Comparison of ENCODE assay signal across 21 cellular contexts in the genomic region with DNA sequence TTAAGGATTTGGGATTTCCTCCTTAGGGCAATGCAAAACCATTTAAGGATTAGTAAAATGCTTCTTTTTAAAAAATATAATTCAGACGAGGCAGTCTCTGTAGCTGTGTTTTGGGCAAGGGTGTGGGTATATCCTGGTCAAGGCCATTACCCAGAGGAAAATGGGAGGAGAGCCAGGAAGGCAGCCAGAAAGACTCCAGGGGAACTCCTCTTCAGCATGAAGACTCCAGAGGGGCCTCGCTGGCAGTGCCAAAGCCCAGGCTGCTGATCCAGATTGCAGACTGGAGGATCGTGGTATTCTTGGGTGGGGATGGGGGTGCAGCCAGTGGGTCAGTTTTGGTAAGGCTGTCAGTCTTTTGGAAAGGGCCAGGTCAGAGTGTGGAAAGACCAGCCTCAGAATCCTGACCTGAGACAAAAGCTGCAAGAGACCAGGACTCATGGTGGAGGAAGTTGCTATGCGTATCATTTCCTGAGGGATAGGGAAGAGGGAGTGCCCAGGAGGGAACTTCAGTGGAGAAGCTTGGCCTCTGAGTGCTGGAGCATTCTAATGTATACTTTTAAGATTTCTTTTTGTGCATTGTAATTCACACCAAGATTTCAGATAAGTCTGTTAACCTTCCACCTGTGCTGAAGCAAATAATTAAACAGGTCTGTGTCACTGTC. TPM values are rescaled to one million over a fixed set of nuclear protein-coding genes. Genes with fewer than 3 reads are reported as not detected.
DNase-seq lines count a peak whose midpoint lies in the region; ATAC-seq and TF ChIP-seq lines count a peak whose summit lies in the region.
"Had no signal": no experiment of that assay in that cellular context is flagged by ENCODE, and none has a peak within 500 bp of the region (broad histone marks: within the 10 kb centered on the region; RNA-seq: fewer than 3 reads in every experiment).

No MANE protein-coding gene starts in this region.

- H3K9me3 ChIP-seq in esophagus squamous epithelium (no peaks in the 10 kb centered on the region), upper lobe of right lung (no peaks in the 10 kb centered on the region)
- H3K9me3 ChIP-seq: Caco-2, Peyer's patch had no signal

- H3K36me3 ChIP-seq in ACC112 (ENCODE audit: insufficient read depth, low read length) = no peaks in the 10 kb centered on the region
- no peaks in the 10 kb centered on the region for H3K36me3 ChIP-seq in GM23338 (ENCODE audit: insufficient read depth)
- H3K36me3 ChIP-seq in esophagus squamous epithelium = no peaks in the 10 kb centered on the region
- H3K36me3 ChIP-seq in upper lobe of right lung = no peaks in the 10 kb centered on the region
- H3K36me3 ChIP-seq: Peyer's patch had no signal

- no peak overlapping the region for H3K27ac Mint-ChIP-seq in GM23338
- H3K27ac Mint-ChIP-seq: CD4-positive, alpha-beta memory T cell had no signal

- no peak for TF ChIP-seq CTCF in GM23338 (conservative IDR thresholded peaks at IDR 0.05; ENCODE audit: low read depth in 2 of 2)
- TF ChIP-seq CTCF in esophagus squamous epithelium (IDR thresholded peaks at IDR 0.05) = no peak
- no peak for TF ChIP-seq CTCF in upper lobe of right lung (IDR thresholded peaks at IDR 0.05)

- H3F3A ChIP-seq in GM23338 (replicated peaks; ENCODE audit: low read depth) = no peaks in the 10 kb centered on the region

- H2AFZ ChIP-seq in ACC112 (ENCODE audit: low read length, unreplicated experiment) = peak overlapping the region; percentile 73
- peak overlapping the region; percentile 72; the same call in 1 of the 2 replicates for H2AFZ ChIP-seq in GM23338

- TF ChIP-seq POLR2A in esophagus squamous epithelium (IDR thresholded peaks at IDR 0.05) = no peak

- H3K4me1 Mint-ChIP-seq in GM23338 = peaks cover 12% of the 10 kb centered on the region; the same call in 2 of the 3 replicates

- intact Hi-C loops in esophagus squamous epithelium (cut with DNase I) (no loop called here), upper lobe of right lung (cut with DNase I) (no loop called here)

- no peak overlapping the region for H3K4me3 ChIP-seq in ACC112 (ENCODE audit: low read depth, low read length)
- no peak overlapping the region for H3K4me3 ChIP-seq in GM23338
- H3K4me3 ChIP-seq in esophagus squamous epithelium = no peak overlapping the region
- no peak overlapping the region for H3K4me3 ChIP-seq in upper lobe of right lung
- H3K4me3 ChIP-seq: Peyer's patch had no signal

- peaks cover 2% of the 10 kb centered on the region; the same call in 1 of the 3 replicates for H3K9me3 Mint-ChIP-seq in GM23338

- DNase-seq in GM23338 (ENCODE audit: low spot score) (no peak), cortex of kidney (lab: John Stamatoyannopoulos, UW) (peak; percentile 12), lung microvascular endothelial cell (ENCODE audit: low read depth in 2 of 2) (peak; percentile 4 to 47), esophagus squamous epithelium (lab: John Stamatoyannopoulos, UW) (no peak), MV-4-11 (lab: John Stamatoyannopoulos, UW) (no peak), upper lobe of right lung (no peak)
- DNase-seq: Caco-2; CD4-positive, alpha-beta memory T cell; DMS 273 treated with DMSO at 0.1 percent for 48 hours; DND-41; H7; KBM-7; NCI-H1105; NCI-H146; NCI-H2029; NCI-H2227 treated with DMSO at 0.1 percent for 48 hours; NCI-H510A treated with DMSO at 0.1 percent for 48 hours; NCI-H774; Peyer's patch had no signal

- no peaks in the 10 kb centered on the region for H3K36me3 Mint-ChIP-seq in GM23338 (ENCODE audit: low read depth)
- H3K36me3 Mint-ChIP-seq: CD4-positive, alpha-beta memory T cell had no signal

- H3K4me1 ChIP-seq in ACC112 (ENCODE audit: control insufficient read depth, insufficient read depth, low read length, unreplicated experiment) (peaks cover 12% of the 10 kb centered on the region), GM23338 (ENCODE audit: insufficient read depth) (0 out of 2 replicates have a peak, but pooled peaks cover 1% of the 10 kb centered on the region), esophagus squamous epithelium (no peaks in the 10 kb centered on the region), upper lobe of right lung (no peaks in the 10 kb centered on the region)
- H3K4me1 ChIP-seq: Caco-2, Peyer's patch had no signal

- H3K27ac ChIP-seq in ACC112 (ENCODE audit: low read depth, low read length) (no peak overlapping the region), GM23338 (ENCODE audit: low read depth) (no peak overlapping the region), esophagus squamous epithelium (no peak overlapping the region), upper lobe of right lung (no peak overlapping the region)
- H3K27ac ChIP-seq: Peyer's patch had no signal

- no peaks in the 10 kb centered on the region for H3K9me2 ChIP-seq in GM23338 (ENCODE audit: insufficient read depth)

- H3K4me3 Mint-ChIP-seq in GM23338 = no peak overlapping the region

- H4K20me1 ChIP-seq in GM23338 (replicated peaks; ENCODE audit: insufficient read depth) = no peaks in the 10 kb centered on the region

- H3K79me2 ChIP-seq in ACC112 (ENCODE audit: control insufficient read depth, insufficient read depth, low read length, unreplicated experiment) (no peaks in the 10 kb centered on the region), GM23338 (replicated peaks; ENCODE audit: insufficient read depth) (no peaks in the 10 kb centered on the region)

- H3K27me3 ChIP-seq in ACC112 (ENCODE audit: insufficient read depth, low read length) = no peaks in the 10 kb centered on the region
- H3K27me3 ChIP-seq in GM23338 (ENCODE audit: insufficient read depth) = no peaks in the 10 kb centered on the region
- H3K27me3 ChIP-seq in esophagus squamous epithelium = peaks cover 0 to 14% (median 0%) of the 10 kb centered on the region in 4 donors
- H3K27me3 ChIP-seq in upper lobe of right lung = no peaks in the 10 kb centered on the region
- H3K27me3 ChIP-seq: Peyer's patch had no signal

- H3K4me2 ChIP-seq in GM23338 = no peak overlapping the region

- ATAC-seq in GM23338 = no peak
- no peak for ATAC-seq in upper lobe of right lung
- ATAC-seq in HG02642 (IDR thresholded peaks at IDR 0.05; ENCODE audit: poor library complexity, unreplicated experiment) = no peak

- peaks cover 12% of the 10 kb centered on the region for H3K27me3 Mint-ChIP-seq in GM23338 (ENCODE audit: insufficient read depth, low read depth, poor library complexity)

- WGBS in esophagus squamous epithelium, 2 donors = 36 to 49% methylated on average over 2 of the region's 4 CpGs

TF ChIP-seq in GM23338, 12 proteins besides CTCF, POLR2A, EP300 and RAD21:
- TF ChIP-seq ZNF331 (CRISPR knock-in tag; IDR thresholded peaks at IDR 0.05; ENCODE audit: low read depth) (no peak), CREB1 (CRISPR knock-in tag; IDR thresholded peaks at IDR 0.05; ENCODE audit: low read depth) (no peak), NANOG (IDR thresholded peaks at IDR 0.05; ENCODE audit: borderline replicate concordance) (no peak), ZNF114 (CRISPR knock-in tag; IDR thresholded peaks at IDR 0.05) (no peak), POLR2AphosphoS5 (IDR thresholded peaks at IDR 0.05; ENCODE audit: low read depth) (no peak), ETS1 (IDR thresholded peaks at IDR 0.05) (no peak), EZH2phosphoT487 (IDR thresholded peaks at IDR 0.05; ENCODE audit: unreplicated experiment) (no peak)
TF ChIP-seq in GM23338: peak in this region for 0.

RNA-seq across cellular contexts. Expression of gene RAB11FIP5, which starts 20.9 kb away (rescaled TPM):
- total RNA-seq in GM23338 (2014; rRNA removed; shearing (Covaris generic)) = 15.7 and 16.6 TPM in 2 replicates
- polyA plus RNA-seq in GM23338 (2016; fragmentation: Nextera tagmentation; extraction: Ambion mirVana) = 4.3 and 4.4 TPM in 2 replicates
- total RNA-seq in lung microvascular endothelial cell = 38.4 and 62.5 TPM in 2 replicates
- 10 to 100 TPM; 12.2 to 19.6 (median 16.6) TPM for total RNA-seq in esophagus squamous epithelium
- total RNA-seq in upper lobe of right lung = 28.8 TPM

Comparison
In these comparisons a context has a peak if more than half of its experiments do, and no peak if none do; other contexts are left out.
1. DNase-seq: peak in cortex of kidney (single experiment) and lung microvascular endothelial cell (2 of 2); none in GM23338 (single experiment), esophagus squamous epithelium (single experiment), MV-4-11 (single experiment) and upper lobe of right lung (single experiment).